ENCODE assay signal across 1 cellular context in the genomic region with DNA sequence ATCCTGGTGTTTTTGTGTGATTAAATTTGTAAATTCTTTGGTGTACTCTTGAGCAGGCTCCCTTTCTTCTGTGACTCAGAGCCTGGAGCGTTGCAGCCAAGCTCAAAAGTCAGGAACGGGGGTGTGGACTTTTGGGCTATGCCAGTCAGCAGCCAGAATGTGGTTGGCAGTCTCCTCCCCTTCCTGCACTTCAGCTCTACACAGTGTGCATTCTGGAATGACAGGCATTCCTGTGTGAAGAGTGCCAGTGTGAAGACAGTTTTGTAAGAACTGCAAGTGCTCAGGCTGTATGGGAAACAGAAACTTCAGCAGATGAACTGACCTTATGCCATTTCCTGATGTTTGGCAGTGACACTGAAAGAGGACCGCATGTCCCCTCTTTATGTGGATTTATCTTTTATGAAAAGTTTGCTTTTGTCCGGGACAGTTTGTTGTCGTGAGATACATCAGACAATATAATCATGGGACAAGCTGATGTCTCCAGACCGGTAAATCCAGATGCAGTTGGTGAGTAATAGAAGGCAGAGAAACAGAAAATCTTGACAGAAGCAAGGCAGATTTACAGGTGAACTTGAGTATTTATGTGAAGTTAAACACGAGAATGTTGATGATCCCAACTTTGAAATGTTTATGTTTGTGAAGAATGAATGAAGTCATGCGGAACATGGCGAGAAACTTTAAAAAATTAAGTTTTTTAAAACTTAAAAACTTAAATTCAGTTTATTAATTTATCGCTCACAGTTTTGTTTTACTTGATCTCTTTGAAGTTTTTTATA.
TF ChIP-seq lines count a peak whose summit lies in the region.

No MANE protein-coding gene starts in this region.

TF ChIP-seq in HepG2, 621 proteins besides CTCF, POLR2A, EP300 and RAD21 (continued from another document and continues in another):
- TF ChIP-seq, protein P1, sequence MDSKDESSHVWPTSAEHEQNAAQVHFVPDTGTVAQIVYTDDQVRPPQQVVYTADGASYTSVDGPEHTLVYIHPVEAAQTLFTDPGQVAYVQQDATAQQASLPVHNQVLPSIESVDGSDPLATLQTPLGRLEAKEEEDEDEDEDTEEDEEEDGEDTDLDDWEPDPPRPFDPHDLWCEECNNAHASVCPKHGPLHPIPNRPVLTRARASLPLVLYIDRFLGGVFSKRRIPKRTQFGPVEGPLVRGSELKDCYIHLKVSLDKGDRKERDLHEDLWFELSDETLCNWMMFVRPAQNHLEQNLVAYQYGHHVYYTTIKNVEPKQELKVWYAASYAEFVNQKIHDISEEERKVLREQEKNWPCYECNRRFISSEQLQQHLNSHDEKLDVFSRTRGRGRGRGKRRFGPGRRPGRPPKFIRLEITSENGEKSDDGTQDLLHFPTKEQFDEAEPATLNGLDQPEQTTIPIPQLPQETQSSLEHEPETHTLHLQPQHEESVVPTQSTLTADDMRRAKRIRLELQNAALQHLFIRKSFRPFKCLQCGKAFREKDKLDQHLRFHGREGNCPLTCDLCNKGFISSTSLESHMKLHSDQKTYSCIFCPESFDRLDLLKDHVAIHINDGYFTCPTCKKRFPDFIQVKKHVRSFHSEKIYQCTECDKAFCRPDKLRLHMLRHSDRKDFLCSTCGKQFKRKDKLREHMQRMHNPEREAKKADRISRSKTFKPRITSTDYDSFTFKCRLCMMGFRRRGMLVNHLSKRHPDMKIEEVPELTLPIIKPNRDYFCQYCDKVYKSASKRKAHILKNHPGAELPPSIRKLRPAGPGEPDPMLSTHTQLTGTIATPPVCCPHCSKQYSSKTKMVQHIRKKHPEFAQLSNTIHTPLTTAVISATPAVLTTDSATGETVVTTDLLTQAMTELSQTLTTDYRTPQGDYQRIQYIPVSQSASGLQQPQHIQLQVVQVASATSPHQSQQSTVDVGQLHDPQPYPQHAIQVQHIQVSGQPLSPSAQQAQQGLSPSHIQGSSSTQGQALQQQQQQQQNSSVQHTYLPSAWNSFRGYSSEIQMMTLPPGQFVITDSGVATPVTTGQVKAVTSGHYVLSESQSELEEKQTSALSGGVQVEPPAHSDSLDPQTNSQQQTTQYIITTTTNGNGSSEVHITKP (CRISPR knock-in tag; IDR thresholded peaks at IDR 0.05; ENCODE audit: low read depth) = peak; percentile 62; the same call in 1 of the 2 replicates
- TF ChIP-seq ZC3H13 (CRISPR knock-in tag; IDR thresholded peaks at IDR 0.05) (no peak), RBM39 (IDR thresholded peaks at IDR 0.05; ENCODE audit: low read depth, low read length, poor library complexity, severe bottlenecking) (no peak), POGZ (CRISPR knock-in tag; IDR thresholded peaks at IDR 0.05) (peak; percentile 24; the same call in 1 of the 2 replicates), NR2F6 (IDR thresholded peaks at IDR 0.05) (no peak), NR2F6 (CRISPR knock-in tag; IDR thresholded peaks at IDR 0.05) (peak; percentile 41; the same call in 1 of the 2 replicates), NFKB2 (CRISPR knock-in tag; IDR thresholded peaks at IDR 0.05; ENCODE audit: borderline replicate concordance) (no peak), HNRNPH1 (optimal IDR thresholded peaks at IDR 0.05; ENCODE audit: low read depth, low read length) (no peak), TAF1 (CRISPR knock-in tag; IDR thresholded peaks at IDR 0.05) (peak; percentile 77; the same call in 1 of the 2 replicates), SOX5 (CRISPR knock-in tag; IDR thresholded peaks at IDR 0.05; ENCODE audit: borderline replicate concordance) (peak; percentile 37; the same call in 1 of the 2 replicates), ZNF205 (CRISPR knock-in tag; IDR thresholded peaks at IDR 0.05) (0 out of 2 replicates have a peak, but pooled peaks have one; percentile 21), ZSCAN30 (CRISPR knock-in tag; IDR thresholded peaks at IDR 0.05) (no peak), ZFP36L1 (CRISPR knock-in tag; IDR thresholded peaks at IDR 0.05) (no peak), RBM22 (optimal IDR thresholded peaks at IDR 0.05; ENCODE audit: low read length) (peak; percentile 67), NFE2L1 (CRISPR knock-in tag; IDR thresholded peaks at IDR 0.05; ENCODE audit: borderline replicate concordance) (no peak), ZNF724P (CRISPR knock-in tag; IDR thresholded peaks at IDR 0.05; ENCODE audit: borderline replicate concordance) (no peak), FOSL2 (CRISPR knock-in tag; IDR thresholded peaks at IDR 0.05) (peak; percentile 80), TMF1 (CRISPR knock-in tag; IDR thresholded peaks at IDR 0.05; ENCODE audit: low read depth) (no peak), MED1 (CRISPR knock-in tag; IDR thresholded peaks at IDR 0.05) (peak; percentile 45; the same call in 1 of the 2 replicates), ZNF12 (CRISPR knock-in tag; IDR thresholded peaks at IDR 0.05) (peak; percentile 61; the same call in 1 of the 2 replicates), ZNF781 (CRISPR knock-in tag; IDR thresholded peaks at IDR 0.05; ENCODE audit: borderline replicate concordance, not compliant biosample characterization) (no peak), MEIS1 (CRISPR knock-in tag; IDR thresholded peaks at IDR 0.05; ENCODE audit: borderline replicate concordance) (peak; percentile 37; the same call in 1 of the 2 replicates), LCORL (IDR thresholded peaks at IDR 0.05) (peak; percentile 49; the same call in 1 of the 2 replicates), LCORL (CRISPR knock-in tag; IDR thresholded peaks at IDR 0.05) (peak; percentile 90), GATAD1 (CRISPR knock-in tag; IDR thresholded peaks at IDR 0.05) (no peak), ZSCAN9 (CRISPR knock-in tag; IDR thresholded peaks at IDR 0.05; ENCODE audit: borderline replicate concordance) (peak; percentile 48; the same call in 1 of the 2 replicates)
- TF ChIP-seq, protein P2, sequence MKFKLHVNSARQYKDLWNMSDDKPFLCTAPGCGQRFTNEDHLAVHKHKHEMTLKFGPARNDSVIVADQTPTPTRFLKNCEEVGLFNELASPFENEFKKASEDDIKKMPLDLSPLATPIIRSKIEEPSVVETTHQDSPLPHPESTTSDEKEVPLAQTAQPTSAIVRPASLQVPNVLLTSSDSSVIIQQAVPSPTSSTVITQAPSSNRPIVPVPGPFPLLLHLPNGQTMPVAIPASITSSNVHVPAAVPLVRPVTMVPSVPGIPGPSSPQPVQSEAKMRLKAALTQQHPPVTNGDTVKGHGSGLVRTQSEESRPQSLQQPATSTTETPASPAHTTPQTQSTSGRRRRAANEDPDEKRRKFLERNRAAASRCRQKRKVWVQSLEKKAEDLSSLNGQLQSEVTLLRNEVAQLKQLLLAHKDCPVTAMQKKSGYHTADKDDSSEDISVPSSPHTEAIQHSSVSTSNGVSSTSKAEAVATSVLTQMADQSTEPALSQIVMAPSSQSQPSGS (CRISPR knock-in tag; IDR thresholded peaks at IDR 0.05) = 0 out of 2 replicates have a peak, but pooled peaks have one; percentile 28
- TF ChIP-seq, protein P3, sequence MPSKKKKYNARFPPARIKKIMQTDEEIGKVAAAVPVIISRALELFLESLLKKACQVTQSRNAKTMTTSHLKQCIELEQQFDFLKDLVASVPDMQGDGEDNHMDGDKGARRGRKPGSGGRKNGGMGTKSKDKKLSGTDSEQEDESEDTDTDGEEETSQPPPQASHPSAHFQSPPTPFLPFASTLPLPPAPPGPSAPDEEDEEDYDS (CRISPR knock-in tag; IDR thresholded peaks at IDR 0.05) = peak; percentile 84
- TF ChIP-seq, protein P4, sequence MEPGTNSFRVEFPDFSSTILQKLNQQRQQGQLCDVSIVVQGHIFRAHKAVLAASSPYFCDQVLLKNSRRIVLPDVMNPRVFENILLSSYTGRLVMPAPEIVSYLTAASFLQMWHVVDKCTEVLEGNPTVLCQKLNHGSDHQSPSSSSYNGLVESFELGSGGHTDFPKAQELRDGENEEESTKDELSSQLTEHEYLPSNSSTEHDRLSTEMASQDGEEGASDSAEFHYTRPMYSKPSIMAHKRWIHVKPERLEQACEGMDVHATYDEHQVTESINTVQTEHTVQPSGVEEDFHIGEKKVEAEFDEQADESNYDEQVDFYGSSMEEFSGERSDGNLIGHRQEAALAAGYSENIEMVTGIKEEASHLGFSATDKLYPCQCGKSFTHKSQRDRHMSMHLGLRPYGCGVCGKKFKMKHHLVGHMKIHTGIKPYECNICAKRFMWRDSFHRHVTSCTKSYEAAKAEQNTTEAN (CRISPR knock-in tag; conservative IDR thresholded peaks at IDR 0.05) = peak; percentile 57; the same call in 1 of the 2 replicates
- TF ChIP-seq, protein P5, sequence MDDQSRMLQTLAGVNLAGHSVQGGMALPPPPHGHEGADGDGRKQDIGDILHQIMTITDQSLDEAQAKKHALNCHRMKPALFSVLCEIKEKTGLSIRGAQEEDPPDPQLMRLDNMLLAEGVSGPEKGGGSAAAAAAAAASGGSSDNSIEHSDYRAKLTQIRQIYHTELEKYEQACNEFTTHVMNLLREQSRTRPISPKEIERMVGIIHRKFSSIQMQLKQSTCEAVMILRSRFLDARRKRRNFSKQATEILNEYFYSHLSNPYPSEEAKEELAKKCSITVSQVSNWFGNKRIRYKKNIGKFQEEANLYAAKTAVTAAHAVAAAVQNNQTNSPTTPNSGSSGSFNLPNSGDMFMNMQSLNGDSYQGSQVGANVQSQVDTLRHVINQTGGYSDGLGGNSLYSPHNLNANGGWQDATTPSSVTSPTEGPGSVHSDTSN (CRISPR knock-in tag; IDR thresholded peaks at IDR 0.05; ENCODE audit: borderline replicate concordance) = no peak
- TF ChIP-seq, protein P6, sequence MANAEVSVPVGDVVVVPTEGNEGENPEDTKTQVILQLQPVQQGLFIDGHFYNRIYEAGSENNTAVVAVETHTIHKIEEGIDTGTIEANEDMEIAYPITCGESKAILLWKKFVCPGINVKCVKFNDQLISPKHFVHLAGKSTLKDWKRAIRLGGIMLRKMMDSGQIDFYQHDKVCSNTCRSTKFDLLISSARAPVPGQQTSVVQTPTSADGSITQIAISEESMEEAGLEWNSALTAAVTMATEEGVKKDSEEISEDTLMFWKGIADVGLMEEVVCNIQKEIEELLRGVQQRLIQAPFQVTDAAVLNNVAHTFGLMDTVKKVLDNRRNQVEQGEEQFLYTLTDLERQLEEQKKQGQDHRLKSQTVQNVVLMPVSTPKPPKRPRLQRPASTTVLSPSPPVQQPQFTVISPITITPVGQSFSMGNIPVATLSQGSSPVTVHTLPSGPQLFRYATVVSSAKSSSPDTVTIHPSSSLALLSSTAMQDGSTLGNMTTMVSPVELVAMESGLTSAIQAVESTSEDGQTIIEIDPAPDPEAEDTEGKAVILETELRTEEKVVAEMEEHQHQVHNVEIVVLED (CRISPR knock-in tag; IDR thresholded peaks at IDR 0.05; ENCODE audit: borderline replicate concordance) = no peak
- TF ChIP-seq, protein P7, sequence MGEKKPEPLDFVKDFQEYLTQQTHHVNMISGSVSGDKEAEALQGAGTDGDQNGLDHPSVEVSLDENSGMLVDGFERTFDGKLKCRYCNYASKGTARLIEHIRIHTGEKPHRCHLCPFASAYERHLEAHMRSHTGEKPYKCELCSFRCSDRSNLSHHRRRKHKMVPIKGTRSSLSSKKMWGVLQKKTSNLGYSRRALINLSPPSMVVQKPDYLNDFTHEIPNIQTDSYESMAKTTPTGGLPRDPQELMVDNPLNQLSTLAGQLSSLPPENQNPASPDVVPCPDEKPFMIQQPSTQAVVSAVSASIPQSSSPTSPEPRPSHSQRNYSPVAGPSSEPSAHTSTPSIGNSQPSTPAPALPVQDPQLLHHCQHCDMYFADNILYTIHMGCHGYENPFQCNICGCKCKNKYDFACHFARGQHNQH (CRISPR knock-in tag; IDR thresholded peaks at IDR 0.05) = peak; percentile 61; the same call in 1 of the 2 replicates
- TF ChIP-seq, protein P8, sequence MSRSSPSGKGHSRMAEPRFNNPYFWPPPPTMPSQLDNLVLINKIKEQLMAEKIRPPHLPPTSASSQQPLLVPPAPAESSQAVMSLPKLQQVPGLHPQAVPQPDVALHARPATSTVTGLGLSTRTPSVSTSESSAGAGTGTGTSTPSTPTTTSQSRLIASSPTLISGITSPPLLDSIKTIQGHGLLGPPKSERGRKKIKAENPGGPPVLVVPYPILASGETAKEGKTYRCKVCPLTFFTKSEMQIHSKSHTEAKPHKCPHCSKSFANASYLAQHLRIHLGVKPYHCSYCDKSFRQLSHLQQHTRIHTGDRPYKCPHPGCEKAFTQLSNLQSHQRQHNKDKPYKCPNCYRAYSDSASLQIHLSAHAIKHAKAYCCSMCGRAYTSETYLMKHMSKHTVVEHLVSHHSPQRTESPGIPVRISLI (CRISPR knock-in tag; IDR thresholded peaks at IDR 0.05; ENCODE audit: borderline replicate concordance) = no peak
- TF ChIP-seq, protein P9, sequence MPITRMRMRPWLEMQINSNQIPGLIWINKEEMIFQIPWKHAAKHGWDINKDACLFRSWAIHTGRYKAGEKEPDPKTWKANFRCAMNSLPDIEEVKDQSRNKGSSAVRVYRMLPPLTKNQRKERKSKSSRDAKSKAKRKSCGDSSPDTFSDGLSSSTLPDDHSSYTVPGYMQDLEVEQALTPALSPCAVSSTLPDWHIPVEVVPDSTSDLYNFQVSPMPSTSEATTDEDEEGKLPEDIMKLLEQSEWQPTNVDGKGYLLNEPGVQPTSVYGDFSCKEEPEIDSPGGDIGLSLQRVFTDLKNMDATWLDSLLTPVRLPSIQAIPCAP (CRISPR knock-in tag; IDR thresholded peaks at IDR 0.05; ENCODE audit: low read depth) = no peak
- TF ChIP-seq, protein P10, sequence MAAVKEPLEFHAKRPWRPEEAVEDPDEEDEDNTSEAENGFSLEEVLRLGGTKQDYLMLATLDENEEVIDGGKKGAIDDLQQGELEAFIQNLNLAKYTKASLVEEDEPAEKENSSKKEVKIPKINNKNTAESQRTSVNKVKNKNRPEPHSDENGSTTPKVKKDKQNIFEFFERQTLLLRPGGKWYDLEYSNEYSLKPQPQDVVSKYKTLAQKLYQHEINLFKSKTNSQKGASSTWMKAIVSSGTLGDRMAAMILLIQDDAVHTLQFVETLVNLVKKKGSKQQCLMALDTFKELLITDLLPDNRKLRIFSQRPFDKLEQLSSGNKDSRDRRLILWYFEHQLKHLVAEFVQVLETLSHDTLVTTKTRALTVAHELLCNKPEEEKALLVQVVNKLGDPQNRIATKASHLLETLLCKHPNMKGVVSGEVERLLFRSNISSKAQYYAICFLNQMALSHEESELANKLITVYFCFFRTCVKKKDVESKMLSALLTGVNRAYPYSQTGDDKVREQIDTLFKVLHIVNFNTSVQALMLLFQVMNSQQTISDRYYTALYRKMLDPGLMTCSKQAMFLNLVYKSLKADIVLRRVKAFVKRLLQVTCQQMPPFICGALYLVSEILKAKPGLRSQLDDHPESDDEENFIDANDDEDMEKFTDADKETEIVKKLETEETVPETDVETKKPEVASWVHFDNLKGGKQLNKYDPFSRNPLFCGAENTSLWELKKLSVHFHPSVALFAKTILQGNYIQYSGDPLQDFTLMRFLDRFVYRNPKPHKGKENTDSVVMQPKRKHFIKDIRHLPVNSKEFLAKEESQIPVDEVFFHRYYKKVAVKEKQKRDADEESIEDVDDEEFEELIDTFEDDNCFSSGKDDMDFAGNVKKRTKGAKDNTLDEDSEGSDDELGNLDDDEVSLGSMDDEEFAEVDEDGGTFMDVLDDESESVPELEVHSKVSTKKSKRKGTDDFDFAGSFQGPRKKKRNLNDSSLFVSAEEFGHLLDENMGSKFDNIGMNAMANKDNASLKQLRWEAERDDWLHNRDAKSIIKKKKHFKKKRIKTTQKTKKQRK (IDR thresholded peaks at IDR 0.05; ENCODE audit: low read length) = no peak
- TF ChIP-seq, protein P11, sequence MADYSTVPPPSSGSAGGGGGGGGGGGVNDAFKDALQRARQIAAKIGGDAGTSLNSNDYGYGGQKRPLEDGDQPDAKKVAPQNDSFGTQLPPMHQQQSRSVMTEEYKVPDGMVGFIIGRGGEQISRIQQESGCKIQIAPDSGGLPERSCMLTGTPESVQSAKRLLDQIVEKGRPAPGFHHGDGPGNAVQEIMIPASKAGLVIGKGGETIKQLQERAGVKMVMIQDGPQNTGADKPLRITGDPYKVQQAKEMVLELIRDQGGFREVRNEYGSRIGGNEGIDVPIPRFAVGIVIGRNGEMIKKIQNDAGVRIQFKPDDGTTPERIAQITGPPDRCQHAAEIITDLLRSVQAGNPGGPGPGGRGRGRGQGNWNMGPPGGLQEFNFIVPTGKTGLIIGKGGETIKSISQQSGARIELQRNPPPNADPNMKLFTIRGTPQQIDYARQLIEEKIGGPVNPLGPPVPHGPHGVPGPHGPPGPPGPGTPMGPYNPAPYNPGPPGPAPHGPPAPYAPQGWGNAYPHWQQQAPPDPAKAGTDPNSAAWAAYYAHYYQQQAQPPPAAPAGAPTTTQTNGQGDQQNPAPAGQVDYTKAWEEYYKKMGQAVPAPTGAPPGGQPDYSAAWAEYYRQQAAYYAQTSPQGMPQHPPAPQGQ (CRISPR knock-in tag; IDR thresholded peaks at IDR 0.05; ENCODE audit: borderline replicate concordance) = no peak
